26 cellular contexts compared by ENCODE assay signal in the genomic region with DNA sequence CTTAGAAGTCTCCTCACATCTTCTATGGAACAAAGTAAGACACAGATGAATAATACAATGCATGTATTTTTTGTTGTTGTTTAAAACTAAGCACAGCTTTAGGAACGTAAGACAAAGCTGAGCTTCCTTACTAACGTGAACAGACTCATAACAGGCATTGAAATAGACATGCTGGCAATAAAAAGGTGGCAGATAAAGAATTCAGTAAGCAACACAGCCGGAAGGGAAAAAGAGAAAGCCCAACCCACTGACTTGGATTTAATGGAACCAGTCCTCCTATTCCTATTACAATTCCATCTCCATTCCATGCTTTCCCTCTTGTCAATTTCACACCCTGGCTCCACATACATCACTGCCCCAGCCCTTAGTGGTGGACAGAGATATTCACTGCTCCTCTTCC.
"Had no signal": no experiment of that assay in that cellular context is flagged by ENCODE, and none has a peak within 500 bp of the region (broad histone marks: within the 10 kb centered on the region; RNA-seq: fewer than 3 reads in every experiment).

No MANE protein-coding gene starts in this region.

- DNase-seq: activated CD4-positive, alpha-beta memory T cell treated with anti-CD3 and anti-CD28 coated beads, Interleukin-2, amount 10 ng/mL, durations not matched to agents 7 days and 5 days; activated CD4-positive, alpha-beta T cell treated with anti-CD3 and anti-CD28 coated beads for 36 hours; activated CD4-positive, alpha-beta T cell treated with anti-CD3 and anti-CD28 coated beads, Interleukin-2, amount 50 U/mL, for 1 hour; activated gamma-delta T cell treated with Interleukin-2 at 50 U/mL for 16 hours; activated naive CD4-positive, alpha-beta T cell treated with anti-CD3 and anti-CD28 coated beads, Interleukin-2, amount 10 ng/mL, durations not matched to agents 7 days and 5 days; activated naive CD8-positive, alpha-beta T cell treated with anti-CD3 and anti-CD28 coated beads, Interleukin-2, amount 10 ng/mL, durations not matched to agents 7 days and 5 days; activated T-cell treated with anti-CD3 and anti-CD28 coated beads for 4 hours; activated T-cell treated with anti-CD3 and anti-CD28 coated beads, Interleukin-2, amount 50 U/mL, for 48 hours; adrenal gland; anterior cingulate cortex; MM.1S; NCI-H1105; NCI-H1436; NCI-H2029; NCI-H2107; NCI-H2171 treated with DMSO at 0.1 percent for 48 hours; NCI-H226; NCI-H526; NCI-H82; RPMI8226; SJCRH30; SK-N-SH; T-helper 1 cell had no signal

- H3K9me3 ChIP-seq: adrenal gland, SJCRH30, SK-N-SH had no signal

- H3K9me3 Mint-ChIP-seq: activated CD4-positive, alpha-beta memory T cell treated with anti-CD3 and anti-CD28 coated beads, Interleukin-2, amount 10 ng/mL, durations not matched to agents 7 days and 5 days; activated naive CD4-positive, alpha-beta T cell treated with anti-CD3 and anti-CD28 coated beads, Interleukin-2, amount 10 ng/mL, durations not matched to agents 7 days and 5 days; activated naive CD8-positive, alpha-beta T cell treated with anti-CD3 and anti-CD28 coated beads, Interleukin-2, amount 10 ng/mL, durations not matched to agents 7 days and 5 days; activated T-helper 2 cell treated with anti-CD3 and anti-CD28 coated beads, Interferon-gamma antibody, Interleukin-2, Interleukin-4, amounts not matched to agents 10 μg/mL and 5 μg/mL and 100 μg/mL, durations not matched to agents 14 hours and 24 hours and 36 hours had no signal

- H3K36me3 Mint-ChIP-seq: activated naive CD4-positive, alpha-beta T cell treated with anti-CD3 and anti-CD28 coated beads, Interleukin-2, amount 10 ng/mL, durations not matched to agents 7 days and 5 days; activated naive CD8-positive, alpha-beta T cell treated with anti-CD3 and anti-CD28 coated beads, Interleukin-2, amount 10 ng/mL, durations not matched to agents 7 days and 5 days had no signal

- H3K36me3 ChIP-seq: adrenal gland had no signal

- H3K4me3 ChIP-seq: adrenal gland, SJCRH30 had no signal

- H3K27ac Mint-ChIP-seq: activated CD4-positive, alpha-beta memory T cell treated with anti-CD3 and anti-CD28 coated beads, Interleukin-2, amount 10 ng/mL, durations not matched to agents 7 days and 5 days; activated CD4-positive, alpha-beta T cell treated with anti-CD3 and anti-CD28 coated beads for 36 hours; activated naive CD4-positive, alpha-beta T cell treated with anti-CD3 and anti-CD28 coated beads, Interleukin-2, amount 10 ng/mL, durations not matched to agents 7 days and 5 days; activated naive CD8-positive, alpha-beta T cell treated with anti-CD3 and anti-CD28 coated beads, Interleukin-2, amount 10 ng/mL, durations not matched to agents 7 days and 5 days; activated T-helper 2 cell treated with anti-CD3 and anti-CD28 coated beads, Interferon-gamma antibody, Interleukin-2, Interleukin-4, amounts not matched to agents 10 μg/mL and 5 μg/mL and 100 μg/mL, durations not matched to agents 14 hours and 24 hours and 36 hours had no signal

- H3K27me3 ChIP-seq: adrenal gland, SJCRH30 had no signal

- H3K4me3 Mint-ChIP-seq: activated CD4-positive, alpha-beta memory T cell treated with anti-CD3 and anti-CD28 coated beads, Interleukin-2, amount 10 ng/mL, durations not matched to agents 7 days and 5 days; activated CD4-positive, alpha-beta T cell treated with anti-CD3 and anti-CD28 coated beads for 36 hours; activated naive CD4-positive, alpha-beta T cell treated with anti-CD3 and anti-CD28 coated beads, Interleukin-2, amount 10 ng/mL, durations not matched to agents 7 days and 5 days; activated naive CD8-positive, alpha-beta T cell treated with anti-CD3 and anti-CD28 coated beads, Interleukin-2, amount 10 ng/mL, durations not matched to agents 7 days and 5 days had no signal

- H3K4me1 ChIP-seq: SJCRH30 had no signal

- ATAC-seq: activated CD4-positive, alpha-beta T cell treated with anti-CD3 and anti-CD28 coated beads for 36 hours; Right ventricle myocardium inferior had no signal

- H3K27ac ChIP-seq: adrenal gland, SJCRH30, VCaP had no signal

- H3K4me1 Mint-ChIP-seq: activated CD4-positive, alpha-beta T cell treated with anti-CD3 and anti-CD28 coated beads for 36 hours; activated naive CD4-positive, alpha-beta T cell treated with anti-CD3 and anti-CD28 coated beads, Interleukin-2, amount 10 ng/mL, durations not matched to agents 7 days and 5 days; activated naive CD8-positive, alpha-beta T cell treated with anti-CD3 and anti-CD28 coated beads, Interleukin-2, amount 10 ng/mL, durations not matched to agents 7 days and 5 days had no signal
